8 cellular contexts compared by ENCODE assay signal in the genomic region with DNA sequence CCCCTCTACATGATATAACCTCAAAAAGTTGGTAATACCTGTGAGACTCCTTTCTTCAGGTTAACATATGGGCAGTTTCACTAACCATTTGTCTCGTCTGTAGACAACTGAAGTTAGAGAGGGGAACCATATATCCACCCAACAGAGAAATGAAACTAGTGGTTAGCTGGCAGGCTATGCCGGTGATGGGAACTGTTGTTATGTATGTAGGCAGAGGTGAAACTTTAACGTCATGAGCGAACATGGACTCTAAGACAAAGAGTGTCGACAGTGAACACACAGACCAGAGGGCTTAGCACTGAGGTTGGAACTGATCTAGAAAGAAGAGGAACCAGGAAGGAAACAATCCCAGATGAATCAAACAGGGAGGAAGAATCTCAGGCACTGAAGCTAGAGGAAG.
DNase-seq lines count a peak whose midpoint lies in the region; ATAC-seq, FAIRE-seq and TF ChIP-seq lines count a peak whose summit lies in the region.

No MANE protein-coding gene starts in this region.

- no peak for TF ChIP-seq CTCF in D721Med (IDR thresholded peaks at IDR 0.05; ENCODE audit: insufficient read depth, missing control alignments)
- TF ChIP-seq CTCF in mesothelial cell of epicardium (IDR thresholded peaks at IDR 0.05; ENCODE audit: unreplicated experiment), result no peak

- H3K36me3 Mint-ChIP-seq in central memory CD8-positive, alpha-beta T cell (ENCODE audit: insufficient read depth), result peaks cover 14% of the 10 kb centered on the region
- no peaks in the 10 kb centered on the region for H3K36me3 Mint-ChIP-seq in mesothelial cell of epicardium

- H3K27me3 Mint-ChIP-seq in central memory CD8-positive, alpha-beta T cell, result no peaks in the 10 kb centered on the region
- H3K27me3 Mint-ChIP-seq in mesothelial cell of epicardium (ENCODE audit: low read depth), result no peaks in the 10 kb centered on the region

- peak overlapping the region; percentile 79 for H3K27ac Mint-ChIP-seq in central memory CD8-positive, alpha-beta T cell (ENCODE audit: low read depth)
- H3K27ac Mint-ChIP-seq in mesothelial cell of epicardium, result no peak overlapping the region

- ATAC-seq in GM18499 (IDR thresholded peaks at IDR 0.05; ENCODE audit: insufficient read depth, unreplicated experiment), result peak; percentile 89
- ATAC-seq in GM21360 (IDR thresholded peaks at IDR 0.05; ENCODE audit: unreplicated experiment), result peak; percentile 92
- peak; percentile 80 for ATAC-seq in HG03457 (IDR thresholded peaks at IDR 0.05; ENCODE audit: unreplicated experiment)
- ATAC-seq in central memory CD8-positive, alpha-beta T cell (replicated peaks; ENCODE audit: extremely low read depth, poor library complexity, severe bottlenecking), result peak; percentile 86

- H3K4me3 Mint-ChIP-seq in central memory CD8-positive, alpha-beta T cell, result peak overlapping the region; percentile 54
- H3K4me3 Mint-ChIP-seq in mesothelial cell of epicardium, result no peak overlapping the region

- DNase-seq in central memory CD8-positive, alpha-beta T cell (ENCODE audit: low spot score in 2 of 2), result no peak
- DNase-seq in D721Med (ENCODE audit: insufficient read length, low spot score) (no peak), mesothelial cell of epicardium (ENCODE audit: low spot score in 2 of 2, unreplicated experiment in 2 of 2) (no peak), DMS53 (lab: John Stamatoyannopoulos, UW) (no peak)
- DNase-seq in stimulated activated CD8-positive, alpha-beta memory T cell treated with anti-CD3 and anti-CD28 coated beads, Interleukin-4, amount 100 ng/mL, for 48 hours, result no peak

- H3K4me1 Mint-ChIP-seq in central memory CD8-positive, alpha-beta T cell, result peaks cover 56% of the 10 kb centered on the region
- H3K4me1 Mint-ChIP-seq in mesothelial cell of epicardium, result no peaks in the 10 kb centered on the region

- H3K9me3 Mint-ChIP-seq in central memory CD8-positive, alpha-beta T cell, result no peaks in the 10 kb centered on the region
- peaks cover 7% of the 10 kb centered on the region for H3K9me3 Mint-ChIP-seq in mesothelial cell of epicardium

- no peak for FAIRE-seq in D721Med (lab: Jason Lieb, UNC)
